ENCODE assay signal across 8 cellular contexts in the genomic region with DNA sequence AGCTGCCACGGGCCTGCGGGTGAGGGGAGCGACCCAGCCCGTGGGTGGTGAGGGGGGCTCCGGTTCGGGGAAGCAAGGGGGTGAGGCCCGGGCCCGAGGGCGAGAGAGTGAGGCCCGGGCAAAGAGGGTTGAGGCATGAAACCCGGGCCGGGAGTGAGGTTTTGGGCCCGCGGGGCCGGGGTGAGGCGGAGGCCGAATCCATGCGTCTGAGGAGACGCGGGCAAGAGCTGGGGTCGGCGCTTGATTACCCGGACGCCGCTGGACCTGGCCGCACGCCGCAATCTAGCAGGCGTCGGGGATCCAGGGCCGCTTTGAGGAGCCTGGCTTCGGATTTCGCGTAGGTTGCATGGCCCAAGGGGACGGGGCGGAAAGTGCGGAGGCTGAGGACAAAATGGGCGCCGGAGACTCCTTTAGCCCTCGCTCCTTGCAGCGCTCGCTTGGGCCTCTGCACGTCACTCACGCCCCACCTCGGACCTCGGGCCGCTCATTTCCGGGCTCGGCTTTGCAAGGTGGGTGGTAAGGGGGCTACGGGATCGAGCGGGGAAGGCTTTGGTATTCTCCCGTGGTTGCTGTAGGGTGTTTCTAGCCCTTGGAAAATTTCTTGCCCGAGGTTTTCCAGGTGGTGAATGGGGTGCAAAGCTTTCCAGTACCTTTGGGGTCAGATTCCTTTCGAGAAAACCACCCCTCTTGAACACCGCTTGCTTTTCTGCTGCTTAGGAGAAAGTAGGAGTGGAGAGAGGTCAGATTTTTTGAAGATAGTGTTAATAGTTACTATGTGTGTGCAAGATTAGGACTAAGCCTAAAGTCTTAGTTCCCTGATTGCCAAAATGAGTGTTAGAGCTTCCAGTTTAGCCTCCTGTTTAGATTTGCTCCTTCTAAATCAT. TPM values are rescaled to one million over a fixed set of nuclear protein-coding genes. Genes with fewer than 3 reads are reported as not detected.
A peak's percentile ranks its signal among the peaks of the same experiment; 100 is the strongest.
DNase-seq lines count a peak whose midpoint lies in the region; ATAC-seq and TF ChIP-seq lines count a peak whose summit lies in the region.

No MANE protein-coding gene starts in this region.

- no peaks in the 10 kb centered on the region for H3K4me1 ChIP-seq in SJCRH30
- H3K4me1 ChIP-seq in heart right ventricle: peaks cover 5 to 53% (median 37%) of the 10 kb centered on the region in 9 donors

- 0% methylated on average over 48 to 56 of the region's 56 CpGs for WGBS in heart right ventricle, 2 donors

- H3K36me3 ChIP-seq in SJCRH30: peaks cover 3% of the 10 kb centered on the region; the same call in 1 of the 2 replicates
- H3K36me3 ChIP-seq in heart right ventricle: no peaks in the 10 kb centered on the region

- H3K9me3 ChIP-seq in SJCRH30 (replicated peaks) (no peaks in the 10 kb centered on the region), heart right ventricle (peaks cover 0 to 5% (median 0%) of the 10 kb centered on the region in 11 donors)

- H3K4me1 Mint-ChIP-seq in Calu3 (ENCODE audit: low read depth, unreplicated experiment): peaks cover 40% of the 10 kb centered on the region

- H3K27me3 Mint-ChIP-seq in Calu3 (ENCODE audit: unreplicated experiment): no peaks in the 10 kb centered on the region

- H3K4me3 Mint-ChIP-seq in Calu3 (ENCODE audit: low read depth, unreplicated experiment): peak overlapping the region; percentile 98

- H3K9me3 Mint-ChIP-seq in Calu3 (ENCODE audit: low read depth, unreplicated experiment): peaks cover 3% of the 10 kb centered on the region

- H3K27ac Mint-ChIP-seq in Calu3 (ENCODE audit: unreplicated experiment): peak overlapping the region; percentile 97

- intact Hi-C loops in Calu3 (cut with micrococcal nuclease; ENCODE audit: unreplicated experiment) (no loop called here), heart right ventricle (cut with DNase I) (loop anchor here in 1 of 10 donors (2.0 kb wide), 1 partner anchor 18 kb away; no protein-coding TSS in a partner anchor), posterior cingulate gyrus (cut with DNase I) (no loop called here)

- ATAC-seq in GM19463 (IDR thresholded peaks at IDR 0.05; ENCODE audit: unreplicated experiment) (peak; percentile 37), heart right ventricle (peak; percentile 54 to 83 (median 69))

- BruUV-seq in Calu3 (replicated peaks; lab: Mats Ljungman, UMichigan): no TSS peak

- H3K36me3 Mint-ChIP-seq in Calu3 (ENCODE audit: insufficient read depth, unreplicated experiment): peaks cover 40% of the 10 kb centered on the region

- H3K4me3 ChIP-seq in HL-60 (replicated peaks; ENCODE audit: insufficient read depth, low read length) (peak overlapping the region; percentile 88), SJCRH30 (peak overlapping the region; percentile 88), heart right ventricle (peak overlapping the region; percentile 73 to 96 (median 88))

- TF ChIP-seq CTCF in Calu3 (IDR thresholded peaks at IDR 0.05; ENCODE audit: unreplicated experiment): no peak
- TF ChIP-seq CTCF in HL-60 (IDR thresholded peaks at IDR 0.05; ENCODE audit: insufficient read depth, low read length): no peak
- no peak for TF ChIP-seq CTCF in heart right ventricle (IDR thresholded peaks at IDR 0.05)

- H3K27me3 ChIP-seq in HL-60 (ENCODE audit: insufficient read depth, poor library complexity, severe bottlenecking) (no peaks in the 10 kb centered on the region), SJCRH30 (no peaks in the 10 kb centered on the region), heart right ventricle (no peaks in the 10 kb centered on the region)

- CTCF ChIA-PET in Calu3 (lab: Charles Lee): interaction anchor here (0.6 to 1.1 kb wide), 4 partner anchors 10 to 250 kb away, joined by 3 to 4 read pairs (median 4); no protein-coding TSS in a partner anchor

- H3K27ac ChIP-seq in HL-60 (replicated peaks) (peak overlapping the region; percentile 93), SJCRH30 (peak overlapping the region; percentile 96), heart right ventricle (peak overlapping the region; percentile 92 to 99 (median 97))

- DNase-seq in Calu3 (peak; percentile 79), HL-60 (ENCODE audit: low read depth in 1 of 2, low spot score in 1 of 2) (peak; percentile 18 to 54), SJCRH30 (peak; percentile 82 to 84), heart right ventricle (peak; percentile 47 to 63), posterior cingulate gyrus (peak; percentile 27 to 93 (median 50)), epidermal melanocyte (ENCODE audit: insufficient read length, low spot score) (no peak)
- DNase-seq in activated naive CD8-positive, alpha-beta T cell treated with anti-CD3 and anti-CD28 coated beads, Interleukin-2, amount 50 U/mL, for 16 hours (ENCODE audit: low read depth, low spot score): peak; percentile 1

RNA-seq across cellular contexts. Expression of a gene that starts 0.8 kb away (rescaled TPM):
- 107 and 114 TPM in 2 replicates for total RNA-seq in Calu3 (2022)
- 103 and 117 TPM in 2 replicates for total RNA-seq in SJCRH30 (2014; rRNA removed; shearing (Covaris generic))
- total RNA-seq in heart right ventricle: 10 to 100 TPM; 42.0 to 94.2 (median 59.2) TPM
- 10 to 100 TPM; 20.4 to 99.1 TPM for polyA plus RNA-seq in heart right ventricle
